In the genomic region with DNA sequence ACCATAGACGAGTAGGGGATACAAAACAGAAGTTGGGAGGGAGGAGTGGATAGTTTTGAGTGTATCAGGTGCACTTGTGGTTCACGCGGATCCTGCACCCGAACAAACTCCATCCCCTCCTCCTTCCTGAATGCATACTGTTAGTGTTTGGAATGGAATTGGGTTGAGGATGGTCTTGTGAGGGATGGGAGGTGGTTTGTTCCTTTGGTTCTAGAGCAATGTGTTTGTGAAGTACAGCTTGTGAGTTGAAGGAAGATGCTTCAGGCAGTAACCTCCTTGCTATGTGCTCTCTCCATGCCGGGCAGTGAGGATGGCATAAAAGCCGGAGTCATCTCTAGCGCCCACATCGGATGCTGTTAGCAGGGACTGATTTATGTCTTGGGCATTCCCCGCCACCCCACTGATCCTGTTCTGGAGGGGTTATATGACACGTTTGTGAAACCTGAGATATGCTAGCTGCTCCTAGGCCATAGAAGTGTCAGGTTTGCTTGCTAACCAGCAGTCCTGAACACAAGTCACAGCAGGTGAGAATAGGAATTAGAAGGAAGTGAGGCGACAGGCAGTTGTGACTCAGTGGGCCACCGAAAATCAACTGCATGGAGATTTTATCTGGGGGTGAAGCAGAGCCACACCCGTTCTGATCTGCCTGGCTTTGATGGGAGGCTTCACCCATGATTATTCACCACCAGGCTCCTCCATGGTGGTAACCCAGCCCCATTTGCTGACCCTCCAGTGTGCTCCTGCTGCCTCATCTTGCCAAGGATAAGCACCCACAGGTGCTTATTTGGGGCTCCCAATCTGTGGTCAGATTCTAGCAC, we compare ENCODE assay signal across 8 cellular contexts. TPM values are rescaled to one million over a fixed set of nuclear protein-coding genes. Genes with fewer than 3 reads are reported as not detected.
DNase-seq lines count a peak whose midpoint lies in the region; ATAC-seq and TF ChIP-seq lines count a peak whose summit lies in the region.

No MANE protein-coding gene starts in this region.

- peak overlapping the region; percentile 70 for H3K4me3 ChIP-seq in epithelial cell of esophagus (ENCODE audit: low read length)
- peak overlapping the region; percentile 76 to 85 for H3K4me3 ChIP-seq in neutrophil (ENCODE audit: low read depth in 1 of 2, low read length in 1 of 2)
- H3K4me3 ChIP-seq in uterus = peak overlapping the region; percentile 52 to 73

- TF ChIP-seq POLR2A in uterus (IDR thresholded peaks at IDR 0.05) = no peak

- H3K4me1 ChIP-seq in neutrophil (ENCODE audit: control insufficient read depth in 1 of 2, insufficient read depth in 1 of 2, low read depth in 1 of 2, low read length in 1 of 2) (peaks cover 69 to 75% of the 10 kb centered on the region in 2 experiments), uterus (peaks cover 0 to 28% of the 10 kb centered on the region in 2 donors)

- H3K27ac ChIP-seq in neutrophil (peak overlapping the region; percentile 78), uterus (peak overlapping the region in 1 of 2 donors; percentile 69)

- H3K27me3 ChIP-seq in neutrophil (no peaks in the 10 kb centered on the region), uterus (no peaks in the 10 kb centered on the region)

- DNase-seq in EH (ENCODE audit: low read depth) (peak; percentile 20), NCI-H1092 (lab: John Stamatoyannopoulos, UW) (peak; percentile 20), epithelial cell of esophagus (ENCODE audit: low read depth) (peak; percentile 80), uterus (no peak)
- DNase-seq in activated CD4-positive, alpha-beta T cell treated with anti-CD3 and anti-CD28 coated beads, Interleukin-2, amount 50 U/mL, for 48 hours = peak; percentile 74 to 85
- no peak for DNase-seq in effector CD8-positive, alpha-beta T cell (lab: John Stamatoyannopoulos, UW)

- H3K9me3 ChIP-seq in neutrophil (no peaks in the 10 kb centered on the region), uterus (no peaks in the 10 kb centered on the region)

- intact Hi-C loops in uterus (cut with DNase I; ENCODE audit: low total_unique reads) = no loop called here

- no peaks in the 10 kb centered on the region for H3K36me3 ChIP-seq in neutrophil
- H3K36me3 ChIP-seq in uterus = no peaks in the 10 kb centered on the region

- ATAC-seq in GM21360 (IDR thresholded peaks at IDR 0.05; ENCODE audit: unreplicated experiment) = no peak

- TF ChIP-seq CTCF in epithelial cell of esophagus (IDR thresholded peaks at IDR 0.05; ENCODE audit: insufficient read depth, low read depth, low read length, missing control alignments) (no peak), neutrophil (IDR thresholded peaks at IDR 0.05) (no peak), uterus (IDR thresholded peaks at IDR 0.05) (no peak)

RNA-seq across cellular contexts. Expression of a gene that starts 2.2 kb away (rescaled TPM):
- 10 to 100 TPM; 10.6 to 93.3 (median 28.3) TPM for total RNA-seq in uterus

RNA-seq across cellular contexts. Expression of a gene that starts 37.2 kb away (rescaled TPM):
- 10 to 100 TPM in 3 of 4 donors, 1 to 10 TPM in 1; 8.8 to 28.7 (median 14.7) TPM for total RNA-seq in uterus

RNA-seq across cellular contexts. Expression of a gene that starts 40.7 kb away (rescaled TPM):
- 1 to 10 TPM in 2 of 4 donors, not detected in 2; 1.9 to 3.1 TPM for total RNA-seq in uterus

Comparison
In these comparisons a context has a peak if more than half of its experiments do, and no peak if none do; other contexts are left out.
1. DNase-seq: peak in EH (single experiment), NCI-H1092 (single experiment), activated CD4-positive, alpha-beta T cell treated with anti-CD3 and anti-CD28 coated beads, Interleukin-2, amount 50 U/mL, for 48 hours (2 of 2) and epithelial cell of esophagus (single experiment); none in uterus (0 of 2) and effector CD8-positive, alpha-beta T cell (single experiment).
2. Peak in every context shown above with its lines, with median percentiles within 50 percentile points of each other: H3K4me3 ChIP-seq.